In the genomic region with DNA sequence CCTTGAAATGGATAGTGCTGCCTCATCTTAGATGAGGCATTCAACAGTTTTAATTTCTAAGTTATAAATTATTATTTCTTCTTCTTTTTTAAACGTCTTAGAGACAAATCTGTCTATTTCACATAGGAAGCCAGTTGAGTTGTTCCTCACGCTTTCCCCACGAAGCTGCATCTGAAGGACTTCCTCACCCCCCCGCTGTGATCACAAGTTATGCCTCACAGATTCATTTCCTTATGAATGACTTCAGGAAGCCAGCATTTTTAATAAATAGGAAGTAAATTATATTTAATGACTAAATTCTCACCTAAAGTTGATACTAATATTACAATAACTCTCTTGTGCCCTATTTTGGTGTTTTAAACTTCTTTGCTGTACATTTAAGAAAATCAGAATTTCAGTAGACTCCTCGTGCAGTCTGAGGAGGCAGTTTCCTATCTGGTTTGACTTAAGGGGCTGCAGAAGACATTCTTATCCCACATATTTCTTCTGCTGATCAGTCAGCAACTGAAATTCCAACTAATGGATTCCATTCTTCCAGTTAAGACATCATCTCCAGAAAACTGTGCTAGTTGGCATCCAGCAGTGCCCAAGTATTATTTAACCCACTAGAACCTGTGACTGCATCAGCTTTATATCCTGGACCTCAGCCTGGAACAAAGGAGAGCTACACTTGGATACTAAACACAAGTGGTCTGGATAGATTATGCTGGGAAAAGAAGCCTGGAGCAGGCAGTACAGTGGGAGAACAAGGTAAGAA, we compare ENCODE assay signal across 12 cellular contexts.
DNase-seq lines count a peak whose midpoint lies in the region; ATAC-seq and TF ChIP-seq lines count a peak whose summit lies in the region.
"Had no signal": no experiment of that assay in that cellular context is flagged by ENCODE, and none has a peak within 500 bp of the region (broad histone marks: within the 10 kb centered on the region; RNA-seq: fewer than 3 reads in every experiment).

No MANE protein-coding gene starts in this region.

- no peaks in the 10 kb centered on the region for H3K36me3 Mint-ChIP-seq in activated B cell treated with CpG ODN at 0.5 μM for 24 hours (ENCODE audit: low read depth)
- no peaks in the 10 kb centered on the region for H3K36me3 Mint-ChIP-seq in activated CD8-positive, alpha-beta T cell treated with anti-CD3 and anti-CD28 coated beads, Interleukin-2, amount 10 ng/mL, durations not matched to agents 7 days and 5 days (ENCODE audit: low read depth)
- H3K36me3 Mint-ChIP-seq: IgD-negative memory B cell had no signal

- H3K4me3 Mint-ChIP-seq in activated B cell treated with CpG ODN at 0.5 μM for 24 hours, result peak overlapping the region; percentile 70
- H3K4me3 Mint-ChIP-seq in activated CD8-positive, alpha-beta T cell treated with anti-CD3 and anti-CD28 coated beads, Interleukin-2, amount 10 ng/mL, durations not matched to agents 7 days and 5 days, result no peak overlapping the region

- peak overlapping the region in 17 of 21 experiments; percentile 1 to 92 (median 78) for H3K27ac ChIP-seq in skin epidermis

- peaks cover 90% of the 10 kb centered on the region for H3K4me1 Mint-ChIP-seq in activated B cell treated with CpG ODN at 0.5 μM for 24 hours
- H3K4me1 Mint-ChIP-seq in activated CD8-positive, alpha-beta T cell treated with anti-CD3 and anti-CD28 coated beads, Interleukin-2, amount 10 ng/mL, durations not matched to agents 7 days and 5 days (ENCODE audit: low read depth), result no peaks in the 10 kb centered on the region

- intact Hi-C loops in activated B cell treated with CpG ODN at 0.5 μM for 24 hours (cut with micrococcal nuclease), result loop anchor here (5.0 to 10.0 kb wide), 3 partner anchors 179 to 447 kb away; a partner anchor contains a TSS

- ATAC-seq in activated B cell treated with CpG ODN at 0.5 μM for 24 hours (ENCODE audit: low read depth) (peak; percentile 28), HG03521 (IDR thresholded peaks at IDR 0.05; ENCODE audit: unreplicated experiment) (no peak), GM21390 (IDR thresholded peaks at IDR 0.05; ENCODE audit: unreplicated experiment) (no peak)
- ATAC-seq in activated CD8-positive, alpha-beta T cell treated with anti-CD3 and anti-CD28 coated beads, Interleukin-2, amount 10 ng/mL, durations not matched to agents 7 days and 5 days, result no peak
- ATAC-seq: esophagus mucosa had no signal

- peak; percentile 78 for DNase-seq in EH (ENCODE audit: low read depth)
- no peak for DNase-seq in activated B cell treated with CpG ODN at 0.5 μM for 24 hours
- DNase-seq in iris pigment epithelial cell (ENCODE audit: low read depth), result peak; percentile 52
- DNase-seq in activated CD8-positive, alpha-beta T cell treated with anti-CD3 and anti-CD28 coated beads, Interleukin-2, amount 10 ng/mL, durations not matched to agents 7 days and 5 days, result no peak
- no peak for DNase-seq in stimulated activated CD4-positive, alpha-beta T cell treated with anti-CD3 and anti-CD28 coated beads, Interleukin-12 subunit alpha, Interleukin-12 subunit beta, amount 100 ng/mL, for 4 hours
- DNase-seq: COR-L47, NCI-H2171 treated with DMSO at 0.1 percent for 48 hours had no signal

- peak overlapping the region; percentile 83 for H3K27ac Mint-ChIP-seq in activated B cell treated with CpG ODN at 0.5 μM for 24 hours
- H3K27ac Mint-ChIP-seq in activated CD8-positive, alpha-beta T cell treated with anti-CD3 and anti-CD28 coated beads, Interleukin-2, amount 10 ng/mL, durations not matched to agents 7 days and 5 days, result no peak overlapping the region

- no peak for TF ChIP-seq CTCF in activated B cell treated with CpG ODN at 0.5 μM for 24 hours (IDR thresholded peaks at IDR 0.05)

- CTCF ChIA-PET in activated B cell treated with CpG ODN at 0.5 μM for 24 hours (lab: Charles Lee), result interaction anchor here (0.6 kb wide), 1 partner anchor 25 kb away, joined by 3 read pairs; no protein-coding TSS in a partner anchor
- CTCF ChIA-PET in activated CD8-positive, alpha-beta T cell treated with anti-CD3 and anti-CD28 coated beads, Interleukin-2, amount 10 ng/mL, durations not matched to agents 7 days and 5 days (lab: Charles Lee), result no interaction called here

- no peaks in the 10 kb centered on the region for H3K27me3 Mint-ChIP-seq in activated B cell treated with CpG ODN at 0.5 μM for 24 hours
- H3K27me3 Mint-ChIP-seq in activated CD8-positive, alpha-beta T cell treated with anti-CD3 and anti-CD28 coated beads, Interleukin-2, amount 10 ng/mL, durations not matched to agents 7 days and 5 days (ENCODE audit: low read depth), result no peaks in the 10 kb centered on the region

- POLR2A ChIA-PET in activated B cell treated with CpG ODN at 0.5 μM for 24 hours (lab: Charles Lee), result interaction anchor here (0.5 to 1.3 kb wide), 4 partner anchors 449 to 681 kb away, joined by 3 to 5 read pairs (median 3); a partner anchor contains a TSS
- POLR2A ChIA-PET in activated CD8-positive, alpha-beta T cell treated with anti-CD3 and anti-CD28 coated beads, Interleukin-2, amount 10 ng/mL, durations not matched to agents 7 days and 5 days (lab: Charles Lee), result no interaction called here

- no peak overlapping the region for H3K4me3 ChIP-seq in skin epidermis

- H3K9me3 Mint-ChIP-seq in activated B cell treated with CpG ODN at 0.5 μM for 24 hours, result no peaks in the 10 kb centered on the region
- H3K9me3 Mint-ChIP-seq in activated CD8-positive, alpha-beta T cell treated with anti-CD3 and anti-CD28 coated beads, Interleukin-2, amount 10 ng/mL, durations not matched to agents 7 days and 5 days (ENCODE audit: insufficient read depth), result no peaks in the 10 kb centered on the region
- H3K9me3 Mint-ChIP-seq: IgD-negative memory B cell had no signal

Comparison
In these comparisons a context has a peak if more than half of its experiments do, and no peak if none do; other contexts are left out.
1. DNase-seq: peak in EH (single experiment) and iris pigment epithelial cell (single experiment); none in activated B cell treated with CpG ODN at 0.5 μM for 24 hours (single experiment), activated CD8-positive, alpha-beta T cell treated with anti-CD3 and anti-CD28 coated beads, Interleukin-2, amount 10 ng/mL, durations not matched to agents 7 days and 5 days (single experiment) and stimulated activated CD4-positive, alpha-beta T cell treated with anti-CD3 and anti-CD28 coated beads, Interleukin-12 subunit alpha, Interleukin-12 subunit beta, amount 100 ng/mL, for 4 hours (single experiment).